Comparison of ENCODE assay signal across 17 cellular contexts in genomic region chr12:981176-981828, GRCh38. TPM values are rescaled to one million over a fixed set of nuclear protein-coding genes. Genes with fewer than 3 reads are reported as not detected.
DNase-seq lines count a peak whose midpoint lies in the region; ATAC-seq, FAIRE-seq and TF ChIP-seq lines count a peak whose summit lies in the region.
"Had no signal": no experiment of that assay in that cellular context is flagged by ENCODE, and none has a peak within 500 bp of the region (broad histone marks: within the 10 kb centered on the region; RNA-seq: fewer than 3 reads in every experiment).

No MANE protein-coding gene starts in this region.

- H3K4me3 Mint-ChIP-seq in immature natural killer cell = no peak overlapping the region

- no peaks in the 10 kb centered on the region for H3K4me1 ChIP-seq in smooth muscle cell (ENCODE audit: low read depth)
- H3K4me1 ChIP-seq: left lung, right lobe of liver had no signal

- no peak overlapping the region for H3K4me2 ChIP-seq in smooth muscle cell
- H3K4me2 ChIP-seq: BLaER1 had no signal

- H3K36me3 ChIP-seq in smooth muscle cell (ENCODE audit: low read depth) = no peaks in the 10 kb centered on the region
- H3K36me3 ChIP-seq: cardiac muscle cell, left lung, right lobe of liver had no signal

- no peak overlapping the region for H3K4me3 ChIP-seq in astrocyte of the cerebellum (ENCODE audit: low read depth, low read length)
- no peak overlapping the region for H3K4me3 ChIP-seq in smooth muscle cell
- H3K4me3 ChIP-seq: BLaER1, cardiac muscle cell, left lung, right lobe of liver had no signal

- H4K20me1 ChIP-seq in smooth muscle cell (ENCODE audit: low read depth) = no peaks in the 10 kb centered on the region
- H4K20me1 ChIP-seq: BLaER1 had no signal

- 93% methylated on average over 8 of the region's 8 CpGs for WGBS in smooth muscle cell (ENCODE audit: low lambda C conversion rate)

- H3K27ac Mint-ChIP-seq in immature natural killer cell = no peak overlapping the region

- H3K27me3 ChIP-seq in smooth muscle cell (ENCODE audit: low read depth) = no peaks in the 10 kb centered on the region
- H3K27me3 ChIP-seq: BLaER1, cardiac muscle cell, left lung, right lobe of liver had no signal

- no peaks in the 10 kb centered on the region for H3K9me3 ChIP-seq in smooth muscle cell (replicated peaks; ENCODE audit: low read depth)
- H3K9me3 ChIP-seq: BLaER1, left lung, right lobe of liver had no signal

- in situ Hi-C loops in astrocyte of the cerebellum (cut with HindIII; ENCODE audit: low sequenced_read_pairs) = no loop called here

- H3K36me3 Mint-ChIP-seq in immature natural killer cell = no peaks in the 10 kb centered on the region

- TF ChIP-seq POLR2A in GM12891 (IDR thresholded peaks at IDR 0.05; ENCODE audit: low read depth, low read length) = no peak

- H3F3A ChIP-seq in smooth muscle cell (ENCODE audit: low read depth) = no peaks in the 10 kb centered on the region

- no peak overlapping the region for H2AFZ ChIP-seq in smooth muscle cell (ENCODE audit: low read depth)

- TF ChIP-seq CTCF in astrocyte of the cerebellum (IDR thresholded peaks at IDR 0.05; ENCODE audit: low read depth, low read length, missing control alignments) (no peak), smooth muscle cell (IDR thresholded peaks at IDR 0.05; ENCODE audit: borderline replicate concordance, insufficient read depth, poor library complexity, severe bottlenecking) (no peak)

- no peaks in the 10 kb centered on the region for H3K9me3 Mint-ChIP-seq in immature natural killer cell

- H3K79me2 ChIP-seq in smooth muscle cell (ENCODE audit: low read depth) = no peaks in the 10 kb centered on the region

- ATAC-seq in HG03045 (IDR thresholded peaks at IDR 0.05; ENCODE audit: unreplicated experiment) = no peak
- ATAC-seq: left lung, right lobe of liver had no signal

- H3K27ac ChIP-seq in smooth muscle cell (ENCODE audit: low read depth) = no peak overlapping the region
- H3K27ac ChIP-seq: BLaER1, cardiac muscle cell, left lung, right lobe of liver had no signal

- no peaks in the 10 kb centered on the region for H3K4me1 Mint-ChIP-seq in immature natural killer cell

- DNase-seq in GM12891 (ENCODE audit: insufficient read length, low spot score) = no peak
- DNase-seq in LHCN-M2 (ENCODE audit: low read depth) = peak; percentile 67
- DNase-seq in astrocyte of the cerebellum (ENCODE audit: low read depth) = peak; percentile 55
- peak; percentile 23 to 65 for DNase-seq in lung microvascular endothelial cell (ENCODE audit: low read depth in 2 of 2)
- no peak for DNase-seq in immature natural killer cell
- no peak for DNase-seq in smooth muscle cell (lab: John Stamatoyannopoulos, UW; ENCODE audit: unreplicated experiment)
- DNase-seq: activated naive CD4-positive, alpha-beta T cell treated with anti-CD3 and anti-CD28 coated beads, Interleukin-2, amount 50 U/mL, for 16 hours; effector CD4-positive, alpha-beta T cell; Karpas-422; left lung; NCI-H1436; right lobe of liver; stimulated activated CD4-positive, alpha-beta T cell treated with anti-CD3 and anti-CD28 coated beads, Interleukin-1b, Interleukin-23, amount 100 ng/mL, for 48 hours; T-helper 9 cell had no signal

- FAIRE-seq in GM12891 (lab: Jason Lieb, UNC) = no peak

- H3K27me3 Mint-ChIP-seq in immature natural killer cell (ENCODE audit: low read depth in 3 of 3) = no peaks in the 10 kb centered on the region

- no peak overlapping the region for H3K9ac ChIP-seq in smooth muscle cell (ENCODE audit: low read depth)
- H3K9ac ChIP-seq: BLaER1 had no signal

TF ChIP-seq in GM12891, 5 proteins besides CTCF, POLR2A, EP300 and RAD21:
- TF ChIP-seq TAF1 (IDR thresholded peaks at IDR 0.05; ENCODE audit: low read depth, low read length) (no peak), PAX5 (IDR thresholded peaks at IDR 0.05; ENCODE audit: insufficient read depth, low read length, severe bottlenecking) (no peak), SPI1 (IDR thresholded peaks at IDR 0.05; ENCODE audit: low read depth, low read length) (peak; percentile 12; the same call in 1 of the 2 replicates), POLR2AphosphoS5 (IDR thresholded peaks at IDR 0.05; ENCODE audit: low read depth, low read length) (no peak), POU2F2 (IDR thresholded peaks at IDR 0.05; ENCODE audit: low read depth, low read length) (0 out of 2 replicates have a peak, but pooled peaks have one; percentile 34)

RNA-seq across cellular contexts. Expression of gene ERC1, which starts 9.7 kb away (rescaled TPM):
- 0.39 TPM for polyA plus RNA-seq in GM12891 (2012; ENCODE audit: low read depth, missing spikeins)
- 19.0 and 19.3 TPM in 2 replicates for total RNA-seq in LHCN-M2 (2014; rRNA removed)
- 10.5 TPM for polyA plus RNA-seq in LHCN-M2 (2012)
- total RNA-seq in lung microvascular endothelial cell = 17.2 and 32.5 TPM in 2 replicates
- 10 to 100 TPM in 1 of 3 donors, 1 to 10 TPM in 2; 1.7 to 14.0 (median 5.4) TPM for polyA plus RNA-seq in immature natural killer cell
- 17.6 and 39.2 TPM in 2 replicates for total RNA-seq in smooth muscle cell
- polyA plus RNA-seq in smooth muscle cell = 13.8 and 22.9 TPM in 2 replicates

RNA-seq across cellular contexts. Expression of gene RAD52, which starts 31.8 kb away (rescaled TPM):
- polyA plus RNA-seq in GM12891 (2012; ENCODE audit: low read depth, missing spikeins) = 3.3 TPM
- 14.4 and 16.7 TPM in 2 replicates for total RNA-seq in LHCN-M2 (2014; rRNA removed)
- 4.9 TPM for polyA plus RNA-seq in LHCN-M2 (2012)
- 4.1 and 7.3 TPM in 2 replicates for total RNA-seq in lung microvascular endothelial cell
- polyA plus RNA-seq in immature natural killer cell = 1 to 10 TPM in 2 of 3 donors, under 1 TPM in 1; 0.11 to 6.0 (median 4.9) TPM
- total RNA-seq in smooth muscle cell = 5.8 and 15.1 TPM in 2 replicates
- polyA plus RNA-seq in smooth muscle cell = 2.8 and 4.4 TPM in 2 replicates

Comparison
In these comparisons a context has a peak if more than half of its experiments do, and no peak if none do; other contexts are left out.
1. DNase-seq: peak in LHCN-M2 (single experiment), astrocyte of the cerebellum (single experiment) and lung microvascular endothelial cell (2 of 2); none in GM12891 (single experiment), immature natural killer cell (0 of 3) and smooth muscle cell (single experiment).